In the genomic region with DNA sequence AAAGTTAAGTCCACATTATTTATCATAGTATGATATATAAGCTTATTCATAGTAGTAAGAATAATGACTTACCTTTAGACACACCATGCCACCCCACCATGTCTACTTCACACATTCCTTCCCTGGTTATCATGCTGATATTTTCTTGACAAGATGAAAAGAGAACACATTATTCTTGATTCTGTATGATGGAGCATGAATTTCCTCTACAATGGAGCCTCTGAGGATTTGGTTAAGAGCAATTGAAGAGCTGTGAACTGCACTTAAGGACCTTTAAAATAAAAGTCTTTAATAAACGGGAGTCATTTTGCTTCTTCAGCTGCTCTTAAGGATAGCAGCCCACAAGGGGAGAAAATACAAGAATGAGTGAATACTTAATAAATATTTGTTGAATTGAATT, we compare ENCODE assay signal across 5 cellular contexts.
"Had no signal": no experiment of that assay in that cellular context is flagged by ENCODE, and none has a peak within 500 bp of the region (broad histone marks: within the 10 kb centered on the region; RNA-seq: fewer than 3 reads in every experiment).

No MANE protein-coding gene starts in this region.

- H3K27ac Mint-ChIP-seq: GM23338, H9 had no signal

- DNase-seq: H9, HCEC 1CT, IMR-90, KG1 had no signal

- H3K4me3 Mint-ChIP-seq: GM23338, H9 had no signal

- H3K4me1 Mint-ChIP-seq: GM23338, H9 had no signal

- H3K9me3 Mint-ChIP-seq: GM23338, H9 had no signal
